Comparison of ENCODE assay signal across 14 cellular contexts in genomic region chr2:168371273-168371992, GRCh38.
DNase-seq lines count a peak whose midpoint lies in the region; ATAC-seq, FAIRE-seq and TF ChIP-seq lines count a peak whose summit lies in the region.
"Had no signal": no experiment of that assay in that cellular context is flagged by ENCODE, and none has a peak within 500 bp of the region (broad histone marks: within the 10 kb centered on the region; RNA-seq: fewer than 3 reads in every experiment).

No MANE protein-coding gene starts in this region.

- H3K36me3 ChIP-seq in BLaER1, result no peaks in the 10 kb centered on the region
- no peaks in the 10 kb centered on the region for H3K36me3 ChIP-seq in Loucy (ENCODE audit: insufficient read depth, low read length)
- H3K36me3 ChIP-seq in adrenal gland (replicated peaks in 1 of 2), result no peaks in the 10 kb centered on the region
- H3K36me3 ChIP-seq: cardiac muscle cell, esophagus squamous epithelium had no signal

- TF ChIP-seq POLR2A in adrenal gland (IDR thresholded peaks at IDR 0.05), result no peak

- H3K9me3 ChIP-seq in BLaER1 (peaks cover 18% of the 10 kb centered on the region), Loucy (ENCODE audit: insufficient read depth, low read depth, low read length) (peaks cover 3% of the 10 kb centered on the region; the same call in 1 of the 2 replicates), adrenal gland (replicated peaks in 1 of 3) (no peaks in the 10 kb centered on the region)
- H3K9me3 ChIP-seq: esophagus squamous epithelium had no signal

- ATAC-seq in HG02763 (IDR thresholded peaks at IDR 0.05; ENCODE audit: unreplicated experiment) (peak; percentile 95), HG02970 (IDR thresholded peaks at IDR 0.05; ENCODE audit: low FRiP score, unreplicated experiment) (no peak)
- ATAC-seq: activated T-cell treated with anti-CD3 and anti-CD28 coated beads, Interleukin-2, amount 50 U/mL, for 72 hours had no signal

- no peaks in the 10 kb centered on the region for H3K79me2 ChIP-seq in Loucy (ENCODE audit: insufficient read depth, low read length)

- 77 to 96% (median 85%) methylated on average over 3 to 4 of the region's 4 CpGs for WGBS in adrenal gland, 4 donors

- H3K4me1 ChIP-seq in BLaER1, result peaks cover 11% of the 10 kb centered on the region
- peaks cover 12% of the 10 kb centered on the region for H3K4me1 ChIP-seq in Loucy (ENCODE audit: insufficient read depth, low read length, poor library complexity, severe bottlenecking)
- H3K4me1 ChIP-seq in adrenal gland (replicated peaks in 1 of 2), result no peaks in the 10 kb centered on the region
- H3K4me1 ChIP-seq: esophagus squamous epithelium had no signal

- intact Hi-C loops in adrenal gland (cut with DNase I), result no loop called here

- H3K27ac ChIP-seq in BLaER1 (peak overlapping the region; percentile 28), adrenal gland (no peak overlapping the region)
- H3K27ac ChIP-seq: cardiac muscle cell, esophagus squamous epithelium had no signal

- no peak overlapping the region for H3K4me3 ChIP-seq in BLaER1
- H3K4me3 ChIP-seq in Loucy (ENCODE audit: low read length, poor library complexity, severe bottlenecking), result no peak overlapping the region
- no peak overlapping the region for H3K4me3 ChIP-seq in adrenal gland
- H3K4me3 ChIP-seq: cardiac muscle cell, esophagus squamous epithelium had no signal

- no peak overlapping the region; the same call in 1 of the 2 replicates for H3K9ac ChIP-seq in BLaER1
- no peak overlapping the region for H3K9ac ChIP-seq in Loucy (ENCODE audit: low read depth, low read length, poor library complexity, severe bottlenecking)

- TF ChIP-seq CTCF in Loucy (conservative IDR thresholded peaks at IDR 0.05; ENCODE audit: low read length), result no peak
- no peak for TF ChIP-seq CTCF in GM13977 (IDR thresholded peaks at IDR 0.05; ENCODE audit: extremely low read depth, insufficient read depth, missing control alignments)
- no peak for TF ChIP-seq CTCF in adrenal gland (IDR thresholded peaks at IDR 0.05)

- peak overlapping the region; percentile 62 for H3K4me2 ChIP-seq in BLaER1
- peak overlapping the region; percentile 25 for H3K4me2 ChIP-seq in Loucy (ENCODE audit: low read depth, low read length, poor library complexity, severe bottlenecking)

- H3F3A ChIP-seq in Loucy (ENCODE audit: low read depth), result no peaks in the 10 kb centered on the region

- H3K27me3 ChIP-seq in BLaER1, result no peaks in the 10 kb centered on the region
- no peaks in the 10 kb centered on the region for H3K27me3 ChIP-seq in Loucy (ENCODE audit: insufficient read depth, low read length, poor library complexity, severe bottlenecking)
- H3K27me3 ChIP-seq in adrenal gland, result no peaks in the 10 kb centered on the region
- H3K27me3 ChIP-seq: cardiac muscle cell, esophagus squamous epithelium had no signal

- H2AFZ ChIP-seq in Loucy (ENCODE audit: low read length), result peak overlapping the region; percentile 56

- H4K20me1 ChIP-seq in BLaER1 (no peaks in the 10 kb centered on the region), Loucy (ENCODE audit: insufficient read depth, low read length, poor library complexity, severe bottlenecking) (no peaks in the 10 kb centered on the region)

- DNase-seq in GM19239 (ENCODE audit: insufficient read length, low spot score) (no peak), GM13977 (ENCODE audit: low spot score) (no peak), DMS 273 treated with DMSO at 0.1 percent for 48 hours (lab: John Stamatoyannopoulos, UW) (no peak), adrenal gland (no peak)
- DNase-seq: activated T-cell treated with anti-CD3 and anti-CD28 coated beads, Interleukin-2, amount 50 U/mL, for 72 hours; esophagus squamous epithelium; naive B cell; NCI-H1930; stimulated activated CD4-positive, alpha-beta T cell treated with anti-CD3 and anti-CD28 coated beads, Interleukin-12 subunit alpha, Interleukin-12 subunit beta, amount 100 ng/mL, for 4 hours had no signal

- FAIRE-seq in GM19239 (lab: Jason Lieb, UNC), result peak; percentile 70

- no peaks in the 10 kb centered on the region for H3K9me2 ChIP-seq in Loucy (replicated peaks; ENCODE audit: low read depth, low read length)

- in situ Hi-C loops in GM13977 (cut with MboI; ENCODE audit: low pct_unique_long_range_greater_than_20kb, low sequenced_read_pairs, unreplicated experiment), result no loop called here
